ENCODE assay signal across 11 cellular contexts in genomic region chr18:35045121-35045520, GRCh38. TPM values are rescaled to one million over a fixed set of nuclear protein-coding genes. Genes with fewer than 3 reads are reported as not detected.
DNase-seq lines count a peak whose midpoint lies in the region; ATAC-seq and TF ChIP-seq lines count a peak whose summit lies in the region.
"Had no signal": no experiment of that assay in that cellular context is flagged by ENCODE, and none has a peak within 500 bp of the region (broad histone marks: within the 10 kb centered on the region; RNA-seq: fewer than 3 reads in every experiment).

No MANE protein-coding gene starts in this region.

- H3K9me3 ChIP-seq in spleen, result no peaks in the 10 kb centered on the region
- H3K9me3 ChIP-seq: SJSA1, thyroid gland had no signal

- H3K9me3 Mint-ChIP-seq in activated T-cell treated with anti-CD3 and anti-CD28 coated beads, Interleukin-2, amount 50 U/mL, for 24 hours, result no peaks in the 10 kb centered on the region

- H3K36me3 Mint-ChIP-seq in activated T-cell treated with anti-CD3 and anti-CD28 coated beads, Interleukin-2, amount 50 U/mL, for 24 hours (ENCODE audit: low read depth), result peaks cover 17% of the 10 kb centered on the region

- H3K4me1 ChIP-seq in spleen, result peaks cover 52 to 96% (median 79%) of the 10 kb centered on the region in 6 donors

- H3K4me3 Mint-ChIP-seq in activated T-cell treated with anti-CD3 and anti-CD28 coated beads, Interleukin-2, amount 50 U/mL, for 24 hours, result peak overlapping the region; percentile 96

- H3K27ac ChIP-seq in coronary artery, result peak overlapping the region; percentile 20 to 29
- peak overlapping the region in 6 of 8 donors; percentile 45 to 97 (median 92) for H3K27ac ChIP-seq in spleen
- H3K27ac ChIP-seq: SJSA1 had no signal

- H3K36me3 ChIP-seq in spleen, result no peaks in the 10 kb centered on the region
- H3K36me3 ChIP-seq: SJSA1, thyroid gland had no signal

- H3K27ac Mint-ChIP-seq in activated T-cell treated with anti-CD3 and anti-CD28 coated beads, Interleukin-2, amount 50 U/mL, for 24 hours, result peak overlapping the region; percentile 99

- no peak for ATAC-seq in GM18520 (IDR thresholded peaks at IDR 0.05; ENCODE audit: unreplicated experiment)

- DNase-seq in activated T-cell treated with anti-CD3 and anti-CD28 coated beads, Interleukin-2, amount 50 U/mL, for 24 hours, result no peak
- DNase-seq in activated T-cell treated with anti-CD3 and anti-CD28 coated beads, Interleukin-2, amount 50 U/mL, for 48 hours, result no peak
- peak; percentile 48 for DNase-seq in NCI-H1417 treated with DMSO at 0.1 percent for 48 hours (lab: John Stamatoyannopoulos, UW)
- DNase-seq in coronary artery (ENCODE audit: low spot score), result no peak
- DNase-seq in spleen, result no peak
- DNase-seq in ecto neural progenitor cell (ENCODE audit: low spot score), result no peak
- no peak for DNase-seq in stimulated activated CD4-positive, alpha-beta T cell treated with anti-CD3 and anti-CD28 coated beads, Interleukin-4, amount 100 ng/mL, for 4 hours
- DNase-seq: amniotic stem cell, thyroid gland had no signal

- H3K4me1 Mint-ChIP-seq in activated T-cell treated with anti-CD3 and anti-CD28 coated beads, Interleukin-2, amount 50 U/mL, for 24 hours (ENCODE audit: low read depth), result peaks cover 82% of the 10 kb centered on the region

- H3K27me3 Mint-ChIP-seq in activated T-cell treated with anti-CD3 and anti-CD28 coated beads, Interleukin-2, amount 50 U/mL, for 24 hours, result no peaks in the 10 kb centered on the region

- no peak for TF ChIP-seq POLR2A in spleen (IDR thresholded peaks at IDR 0.05)

- TF ChIP-seq CTCF in coronary artery (IDR thresholded peaks at IDR 0.05), result no peak
- TF ChIP-seq CTCF in spleen (IDR thresholded peaks at IDR 0.05 in 8 of 11, conservative IDR thresholded peaks at IDR 0.05 in 3 of 11), result no peak

- H3K4me3 ChIP-seq in coronary artery, result peak overlapping the region; percentile 33
- peak overlapping the region in 1 of 8 donors; percentile 26 for H3K4me3 ChIP-seq in spleen
- H3K4me3 ChIP-seq: SJSA1, thyroid gland had no signal

- WGBS in spleen, 5 donors, result 22 to 32% (median 26%) methylated on average over 4 of the region's 4 CpGs

- intact Hi-C loops in spleen (cut with DNase I; ENCODE audit: low total_unique reads), result no loop called here

- H3K27me3 ChIP-seq in spleen (replicated peaks in 1 of 7), result no peaks in the 10 kb centered on the region
- H3K27me3 ChIP-seq: SJSA1, thyroid gland had no signal

RNA-seq across cellular contexts. Expression of gene MAPRE2, which starts 3.9 kb away (rescaled TPM):
- 10 to 100 TPM; 42.6 to 62.9 (median 50.2) TPM for total RNA-seq in spleen
- polyA plus RNA-seq in spleen, result 10 to 100 TPM; 18.8 to 21.5 (median 20.6) TPM
